14 cellular contexts compared by ENCODE assay signal in the genomic region with DNA sequence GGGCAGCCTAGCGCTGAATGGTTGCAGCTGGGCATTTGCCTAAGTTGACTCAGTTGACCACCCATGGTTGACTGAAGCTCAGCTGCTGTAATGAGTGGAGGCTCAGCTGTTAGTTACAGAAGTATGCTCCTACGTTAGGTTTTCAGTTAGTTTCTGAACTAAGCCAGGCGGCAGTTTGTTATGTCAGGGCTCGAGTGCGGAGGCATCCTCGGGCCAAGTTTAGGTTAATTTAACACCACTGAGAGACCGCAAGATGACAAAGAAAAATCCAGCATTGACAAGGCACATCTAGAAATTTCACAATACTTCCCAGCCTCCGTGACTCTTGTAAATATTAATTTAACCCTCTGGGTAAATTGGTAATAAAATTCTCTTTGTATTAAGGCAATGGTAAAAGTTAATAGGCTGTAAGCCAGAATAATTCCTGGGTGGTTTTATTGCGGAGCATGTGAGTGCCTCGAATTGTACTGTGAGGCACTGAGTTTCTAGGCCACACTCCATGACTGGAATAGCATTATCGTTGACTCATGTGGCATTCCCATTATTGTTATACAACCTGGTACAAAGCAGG. TPM values are rescaled to one million over a fixed set of nuclear protein-coding genes. Genes with fewer than 3 reads are reported as not detected.
A peak's percentile ranks its signal among the peaks of the same experiment; 100 is the strongest.
DNase-seq lines count a peak whose midpoint lies in the region; ATAC-seq, FAIRE-seq and TF ChIP-seq lines count a peak whose summit lies in the region.
"Had no signal": no experiment of that assay in that cellular context is flagged by ENCODE, and none has a peak within 500 bp of the region (broad histone marks: within the 10 kb centered on the region; RNA-seq: fewer than 3 reads in every experiment).

No MANE protein-coding gene starts in this region.

- H3K9ac ChIP-seq in duodenal mucosa (ENCODE audit: low read depth in 1 of 2, low read length in 2 of 2) = no peak overlapping the region

- no peak for TF ChIP-seq EP300 in suprapubic skin (IDR thresholded peaks at IDR 0.05)

- H3K4me1 ChIP-seq in duodenal mucosa (ENCODE audit: control insufficient read depth in 1 of 2, insufficient read depth in 2 of 2, low read length in 2 of 2) (peaks cover 19 to 27% of the 10 kb centered on the region in 2 donors), HAP-1 (no peaks in the 10 kb centered on the region), suprapubic skin (peaks cover 5% of the 10 kb centered on the region)
- H3K4me1 ChIP-seq: BE2C had no signal

- TF ChIP-seq CTCF in suprapubic skin (IDR thresholded peaks at IDR 0.05) = no peak

- WGBS in suprapubic skin = 71% methylated on average over 11 of the region's 11 CpGs

- in situ Hi-C loops in HAP-1 (cut with MboI; ENCODE audit: low sequenced_read_pairs) = no loop called here

- H3K4me3 ChIP-seq in duodenal mucosa (ENCODE audit: low read depth in 1 of 2, low read length in 2 of 2) (no peak overlapping the region), HAP-1 (no peak overlapping the region), suprapubic skin (no peak overlapping the region)

- H3K9me3 ChIP-seq in duodenal mucosa (ENCODE audit: control insufficient read depth in 1 of 2, low read length in 2 of 2) = no peaks in the 10 kb centered on the region
- no peaks in the 10 kb centered on the region for H3K9me3 ChIP-seq in HAP-1
- no peaks in the 10 kb centered on the region for H3K9me3 ChIP-seq in suprapubic skin
- H3K9me3 ChIP-seq: BE2C had no signal

- H3K27me3 ChIP-seq in duodenal mucosa (ENCODE audit: control insufficient read depth in 1 of 2, insufficient read depth in 2 of 2, low read length in 2 of 2) = no peaks in the 10 kb centered on the region
- H3K27me3 ChIP-seq in HAP-1 (ENCODE audit: low read depth) = no peaks in the 10 kb centered on the region
- H3K27me3 ChIP-seq in suprapubic skin = no peaks in the 10 kb centered on the region
- H3K27me3 ChIP-seq: BE2C had no signal

- TF ChIP-seq POLR2A in GM12891 (IDR thresholded peaks at IDR 0.05; ENCODE audit: low read depth, low read length) = no peak
- no peak for TF ChIP-seq POLR2A in suprapubic skin (IDR thresholded peaks at IDR 0.05)

- no peak for DNase-seq in GM12891 (ENCODE audit: insufficient read length, low spot score)
- no peak for DNase-seq in HAP-1 (ENCODE audit: low spot score in 2 of 2)
- no peak for DNase-seq in suprapubic skin (ENCODE audit: low spot score in 2 of 2)
- DNase-seq in SKM-1 treated with dmso at 0.1 percent for 144 hours (lab: John Stamatoyannopoulos, UW; ENCODE audit: unreplicated experiment) = no peak
- DNase-seq in cerebellar cortex (ENCODE audit: low spot score) = no peak
- DNase-seq: activated effector memory CD4-positive, alpha-beta T cell treated with anti-CD3 and anti-CD28 coated beads, Interleukin-2, amount 50 U/mL, for 16 hours; BE2C; dermis blood vessel endothelial cell; NCI-H82 had no signal

- H3K36me3 ChIP-seq in duodenal mucosa (ENCODE audit: control insufficient read depth in 1 of 2, insufficient read depth in 2 of 2, low read length in 2 of 2) (no peaks in the 10 kb centered on the region), HAP-1 (replicated peaks) (no peaks in the 10 kb centered on the region), suprapubic skin (no peaks in the 10 kb centered on the region)
- H3K36me3 ChIP-seq: BE2C had no signal

- H3K27ac ChIP-seq in duodenal mucosa (ENCODE audit: low read depth, low read length) (peak overlapping the region; percentile 3), suprapubic skin (no peak overlapping the region)

- peak; percentile 64 for FAIRE-seq in GM12891 (lab: Jason Lieb, UNC)
- FAIRE-seq: GM12892, TTC549 had no signal

- ATAC-seq in GM21528 (IDR thresholded peaks at IDR 0.05; ENCODE audit: low FRiP score, unreplicated experiment) (peak; percentile 55), HG03159 (IDR thresholded peaks at IDR 0.05; ENCODE audit: unreplicated experiment) (peak; percentile 66)

TF ChIP-seq in GM12891, 5 proteins besides CTCF, POLR2A, EP300 and RAD21:
- TF ChIP-seq POU2F2 (IDR thresholded peaks at IDR 0.05; ENCODE audit: low read depth, low read length) (0 out of 2 replicates have a peak, but pooled peaks have one; percentile 21), PAX5 (IDR thresholded peaks at IDR 0.05; ENCODE audit: insufficient read depth, low read length, severe bottlenecking) (no peak)

RNA-seq across cellular contexts. Expression of gene CDKN2AIP, which starts 33.1 kb away (rescaled TPM):
- polyA plus RNA-seq in GM12891 (2012; ENCODE audit: low read depth, missing spikeins) = 10.6 TPM
- 10 to 100 TPM; 14.0 to 25.6 (median 17.2) TPM for total RNA-seq in suprapubic skin
